21 cellular contexts compared by ENCODE assay signal in genomic region chr2:120989911-120990441, GRCh38.
DNase-seq lines count a peak whose midpoint lies in the region; ATAC-seq and TF ChIP-seq lines count a peak whose summit lies in the region.
"Had no signal": no experiment of that assay in that cellular context is flagged by ENCODE, and none has a peak within 500 bp of the region (broad histone marks: within the 10 kb centered on the region; RNA-seq: fewer than 3 reads in every experiment).

No MANE protein-coding gene starts in this region.

- H3K27ac Mint-ChIP-seq in osteocyte (ENCODE audit: unreplicated experiment), result no peak overlapping the region
- H3K27ac Mint-ChIP-seq: B cell, CD14-positive monocyte, IgD-negative memory B cell had no signal

- H3K36me3 ChIP-seq in vagina (peaks cover 0 to 7% of the 10 kb centered on the region in 2 donors), A673 (ENCODE audit: insufficient read depth, low read length, poor library complexity, severe bottlenecking) (peaks cover 4% of the 10 kb centered on the region)

- H3K36me3 Mint-ChIP-seq in osteocyte (ENCODE audit: unreplicated experiment), result peaks cover 30% of the 10 kb centered on the region
- H3K36me3 Mint-ChIP-seq: CD14-positive monocyte, IgD-negative memory B cell had no signal

- peak; percentile 74 for DNase-seq in cardiac septum (ENCODE audit: low spot score)
- no peak for DNase-seq in left cardiac atrium
- DNase-seq in islet precursor cell, result peak; percentile 28
- peak; percentile 82 for DNase-seq in osteocyte (ENCODE audit: extremely low spot score, unreplicated experiment)
- peak; percentile 78 to 93 for DNase-seq in vagina (ENCODE audit: extremely low spot score in 2 of 2)
- DNase-seq in A673 (ENCODE audit: low spot score), result no peak
- DNase-seq in amniotic stem cell (lab: John Stamatoyannopoulos, UW), result no peak
- DNase-seq: DMS53, HCEC 1CT, NCI-H1105, NCI-H146, NCI-H2081, NCI-H2171 treated with DMSO at 0.1 percent for 48 hours, NCI-H524 treated with DMSO at 0.1 percent for 48 hours, NCI-H82, OCI-M1 had no signal

- H3K4me1 Mint-ChIP-seq in osteocyte (ENCODE audit: unreplicated experiment), result peaks cover 4% of the 10 kb centered on the region
- H3K4me1 Mint-ChIP-seq: B cell, CD14-positive monocyte, IgD-negative memory B cell had no signal

- CTCF ChIA-PET in A673 (lab: Charles Lee), result no interaction called here

- TF ChIP-seq CTCF in osteocyte (IDR thresholded peaks at IDR 0.05) (no peak), vagina (IDR thresholded peaks at IDR 0.05) (no peak), A673 (conservative IDR thresholded peaks at IDR 0.05; ENCODE audit: low read depth, low read length) (no peak)

- no peaks in the 10 kb centered on the region for H3K27me3 Mint-ChIP-seq in osteocyte (ENCODE audit: unreplicated experiment)
- H3K27me3 Mint-ChIP-seq: B cell had no signal

- H3K9me3 ChIP-seq in vagina (no peaks in the 10 kb centered on the region), A673 (ENCODE audit: low read depth, low read length, poor library complexity, severe bottlenecking) (no peaks in the 10 kb centered on the region)
- H3K9me3 ChIP-seq: SJSA1 had no signal

- H3K27me3 ChIP-seq in vagina, result no peaks in the 10 kb centered on the region
- no peaks in the 10 kb centered on the region for H3K27me3 ChIP-seq in A673 (replicated peaks; ENCODE audit: insufficient read depth, low read depth, low read length, poor library complexity)
- H3K27me3 ChIP-seq: SJSA1 had no signal

- POLR2A ChIA-PET in A673 (lab: Charles Lee; ENCODE audit: low non-redundant PET), result no interaction called here

- H3K4me3 Mint-ChIP-seq in osteocyte (ENCODE audit: unreplicated experiment), result no peak overlapping the region
- H3K4me3 Mint-ChIP-seq: B cell, CD14-positive monocyte, IgD-negative memory B cell had no signal

- no TSS peak for BruUV-seq in A673 (replicated peaks; lab: Mats Ljungman, UMichigan)

- TF ChIP-seq POLR2A in vagina (IDR thresholded peaks at IDR 0.05), result no peak

- no peak for ATAC-seq in left cardiac atrium
- ATAC-seq in HG03039 (IDR thresholded peaks at IDR 0.05; ENCODE audit: unreplicated experiment), result no peak

- H3K4me3 ChIP-seq in vagina, result no peak overlapping the region
- no peak overlapping the region for H3K4me3 ChIP-seq in A673 (ENCODE audit: low read depth, low read length, poor library complexity, severe bottlenecking)
- H3K4me3 ChIP-seq: SJSA1 had no signal

- intact Hi-C loops in cardiac septum (cut with DNase I), result no loop called here
- intact Hi-C loops in left cardiac atrium (cut with DNase I), result no loop called here
- intact Hi-C loops in vagina (cut with DNase I), result no loop called here
- intact Hi-C loops in A673 (cut with micrococcal nuclease; ENCODE audit: unreplicated experiment), result no loop called here

- H3K4me1 ChIP-seq in vagina, result no peaks in the 10 kb centered on the region
- H3K4me1 ChIP-seq in A673 (ENCODE audit: insufficient read depth, low read length, poor library complexity, severe bottlenecking), result no peaks in the 10 kb centered on the region
- H3K4me1 ChIP-seq: SJSA1 had no signal

- H3K27ac ChIP-seq in vagina (no peak overlapping the region), A673 (ENCODE audit: low read depth, low read length, poor library complexity, severe bottlenecking) (no peak overlapping the region)
- H3K27ac ChIP-seq: SJSA1 had no signal

- H3K9me3 Mint-ChIP-seq in osteocyte (ENCODE audit: unreplicated experiment), result no peaks in the 10 kb centered on the region

Comparison
In these comparisons a context has a peak if more than half of its experiments do, and no peak if none do; other contexts are left out.
1. DNase-seq: peak in cardiac septum (single experiment), islet precursor cell (single experiment), osteocyte (single experiment) and vagina (2 of 2); none in left cardiac atrium (single experiment), A673 (single experiment) and amniotic stem cell (single experiment).